In genomic region chr15:42198516-42198915, GRCh38 we compare ENCODE assay signal across 33 cellular contexts. TPM values are rescaled to one million over a fixed set of nuclear protein-coding genes. Genes with fewer than 3 reads are reported as not detected.
"Had no signal": no experiment of that assay in that cellular context is flagged by ENCODE, and none has a peak within 500 bp of the region (broad histone marks: within the 10 kb centered on the region; RNA-seq: fewer than 3 reads in every experiment).

No MANE protein-coding gene starts in this region.

- H3K27ac Mint-ChIP-seq: nephron; neural progenitor cell; progenitor cell of endocrine pancreas; stimulated activated memory B cell treated with anti-CD40 and anti-IgM and Interleukin-4, amounts not matched to agents 10 μg/mL and 1 μg/mL and 100 μg/mL, for 72 hours; type B pancreatic cell had no signal

- H3K27me3 ChIP-seq: neural progenitor cell, ovary, spleen, suprapubic skin, testis, tibial artery, transverse colon, upper lobe of right lung, uterus had no signal

- H3K9ac ChIP-seq: neural progenitor cell, parathyroid adenoma had no signal

- H3K36me3 Mint-ChIP-seq: natural killer cell had no signal

- H3K27ac ChIP-seq: neural progenitor cell, ovary, parathyroid adenoma, psoas muscle, skin epidermis, spleen, suprapubic skin, testis, tibial artery, transverse colon, upper lobe of right lung, uterus had no signal

- DNase-seq: natural killer cell; occipital lobe; ovary; posterior cingulate gyrus; psoas muscle; right cardiac atrium; spleen; stimulated activated CD4-positive, alpha-beta T cell treated with anti-CD3 and anti-CD28 coated beads, Interleukin-12 subunit alpha, Interleukin-12 subunit beta, amount 100 ng/mL, for 4 hours; stimulated activated CD4-positive, alpha-beta T cell treated with anti-CD3 and anti-CD28 coated beads, Interleukin-1b, Interleukin-23, amount 100 ng/mL, for 48 hours; stimulated activated CD4-positive, alpha-beta T cell treated with anti-CD3 and anti-CD28 coated beads, Interleukin-4, amount 100 ng/mL, for 1 hour; stimulated activated CD4-positive, alpha-beta T cell treated with anti-CD3 and anti-CD28 coated beads, Interleukin-4, amount 100 ng/mL, for 4 hours; stimulated activated CD8-positive, alpha-beta memory T cell treated with anti-CD3 and anti-CD28 coated beads, Interleukin-4, amount 100 ng/mL, for 48 hours; stimulated activated naive CD4-positive, alpha-beta T cell; stimulated activated naive CD8-positive, alpha-beta T cell treated with anti-CD3 and anti-CD28 coated beads, Interleukin-15, amount 100 ng/mL, for 72 hours; stimulated activated naive CD8-positive, alpha-beta T cell treated with anti-CD3 and anti-CD28 coated beads, Interleukin-15, Interleukin-2, amounts not matched to agents 100 U/mL and 50 U/mL, for 24 hours; substantia nigra; testis; tibial artery; transverse colon; upper lobe of right lung; uterus had no signal

- H3K4me2 ChIP-seq: neural progenitor cell, smooth muscle cell had no signal

- H2AFZ ChIP-seq: neural progenitor cell, parathyroid adenoma had no signal

- H3K4me1 Mint-ChIP-seq: nephron, neural progenitor cell had no signal

- H3K4me3 ChIP-seq: neural progenitor cell, ovary, psoas muscle, skin epidermis, smooth muscle cell, spleen, suprapubic skin, testis, tibial artery, transverse colon, upper lobe of right lung, uterus had no signal

- H3K9me3 Mint-ChIP-seq: natural killer cell; stimulated activated memory B cell treated with anti-CD40 and anti-IgM and Interleukin-4, amounts not matched to agents 10 μg/mL and 1 μg/mL and 100 μg/mL, for 72 hours; stimulated activated naive CD8-positive, alpha-beta T cell treated with anti-CD3 and anti-CD28 coated beads, Interleukin-15, amount 100 ng/mL, for 72 hours; type B pancreatic cell had no signal

- H3K27me3 Mint-ChIP-seq: progenitor cell of endocrine pancreas; stimulated activated memory B cell treated with anti-CD40 and anti-IgM and Interleukin-4, amounts not matched to agents 10 μg/mL and 1 μg/mL and 100 μg/mL, for 72 hours; stimulated activated naive CD8-positive, alpha-beta T cell treated with anti-CD3 and anti-CD28 coated beads, Interleukin-15, amount 100 ng/mL, for 72 hours; type B pancreatic cell had no signal

- H3K9me3 ChIP-seq: ovary, psoas muscle, suprapubic skin, testis, tibial artery, transverse colon, upper lobe of right lung, uterus had no signal

- H3K4me3 Mint-ChIP-seq: natural killer cell; nephron; neural progenitor cell; stimulated activated memory B cell treated with anti-CD40 and anti-IgM and Interleukin-4, amounts not matched to agents 10 μg/mL and 1 μg/mL and 100 μg/mL, for 72 hours; stimulated activated naive CD8-positive, alpha-beta T cell treated with anti-CD3 and anti-CD28 coated beads, Interleukin-15, amount 100 ng/mL, for 72 hours; type B pancreatic cell had no signal

- ATAC-seq: natural killer cell; psoas muscle; right cardiac atrium; sciatic nerve; stimulated activated memory B cell treated with anti-CD40 and anti-IgM and Interleukin-4, amounts not matched to agents 10 μg/mL and 1 μg/mL and 100 μg/mL, for 72 hours; stimulated activated naive CD8-positive, alpha-beta T cell treated with anti-CD3 and anti-CD28 coated beads, Interleukin-15, amount 100 ng/mL, for 72 hours; stimulated activated naive CD8-positive, alpha-beta T cell treated with anti-CD3 and anti-CD28 coated beads, Interleukin-15, Interleukin-2, amounts not matched to agents 100 U/mL and 50 U/mL, for 24 hours; upper lobe of right lung had no signal

- H3K4me1 ChIP-seq: neural progenitor cell, parathyroid adenoma, psoas muscle, suprapubic skin, testis, transverse colon, upper lobe of right lung, uterus had no signal

- H3K36me3 ChIP-seq: ovary, uterus had no signal

RNA-seq across cellular contexts. Expression of gene PLA2G4F, which starts 42.1 kb away (rescaled TPM):
- total RNA-seq: natural killer cell, occipital lobe, osteoblast, sciatic nerve, spleen had no signal
- polyA plus RNA-seq: neural cell had no signal
